9 cellular contexts compared by ENCODE assay signal in the genomic region with DNA sequence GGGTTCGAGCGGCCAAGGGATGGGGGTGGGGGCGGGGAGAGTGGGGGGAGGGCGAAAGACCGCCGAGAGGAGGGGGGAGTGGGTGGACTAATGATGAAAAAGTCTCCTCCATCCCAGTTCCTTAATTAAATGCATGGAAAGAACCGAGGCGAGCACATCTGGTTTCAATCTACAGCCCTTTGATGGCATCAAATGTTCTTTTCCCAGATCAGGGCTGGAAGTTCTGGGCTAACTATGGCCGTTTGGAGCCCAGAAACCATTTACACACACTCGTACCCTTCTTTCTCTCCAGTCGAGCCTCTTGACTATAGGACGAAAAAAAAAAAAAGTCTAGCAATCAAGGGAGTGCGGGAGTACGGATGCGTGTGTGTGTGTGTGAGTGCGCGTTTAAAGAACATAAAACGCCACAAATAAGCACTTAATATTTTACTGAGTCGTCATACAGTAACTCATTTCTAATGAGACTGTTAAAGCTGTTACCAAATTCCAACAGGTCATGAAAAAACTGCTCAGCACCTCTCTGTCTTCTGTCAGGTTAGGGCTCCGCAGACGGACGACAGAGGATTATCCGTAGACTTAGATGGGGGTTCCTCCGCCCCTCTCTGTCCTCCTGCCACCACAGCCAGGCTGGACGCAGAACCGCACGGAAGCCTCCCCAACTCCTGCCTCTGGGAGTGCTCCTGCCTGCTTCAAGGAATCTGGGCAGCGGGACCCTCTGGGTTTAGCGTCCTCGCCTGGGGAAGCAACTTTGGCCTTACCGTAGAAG. TPM values are rescaled to one million over a fixed set of nuclear protein-coding genes. Genes with fewer than 3 reads are reported as not detected.
DNase-seq lines count a peak whose midpoint lies in the region; ATAC-seq and TF ChIP-seq lines count a peak whose summit lies in the region.
"Had no signal": no experiment of that assay in that cellular context is flagged by ENCODE, and none has a peak within 500 bp of the region (broad histone marks: within the 10 kb centered on the region; RNA-seq: fewer than 3 reads in every experiment).

No MANE protein-coding gene starts in this region.

- H3K4me1 ChIP-seq in ovary (ENCODE audit: insufficient read depth): peaks cover 2% of the 10 kb centered on the region

- no peak for TF ChIP-seq EP300 in ovary (IDR thresholded peaks at IDR 0.05)

- ATAC-seq in activated CD4-positive, CD25-positive, alpha-beta regulatory T cell treated with anti-CD3 and anti-CD28 coated beads, Interleukin-2, amount 50 U/mL, for 24 hours: no peak

- peak overlapping the region in 1 of 2 donors; percentile 85 for H3K27ac ChIP-seq in ovary

- DNase-seq in Ammon's horn (ENCODE audit: low spot score) (peak; percentile 47), NCI-H82 treated with DMSO at 0.1 percent for 48 hours (lab: John Stamatoyannopoulos, UW; ENCODE audit: unreplicated experiment) (peak; percentile 52), fibroblast of villous mesenchyme (ENCODE audit: low read depth) (peak; percentile 59), ovary (peak; percentile 62 to 69 (median 67)), putamen (ENCODE audit: low spot score) (no peak), NCI-H2107 (lab: John Stamatoyannopoulos, UW) (no peak)
- DNase-seq in activated CD8-positive, alpha-beta memory T cell treated with anti-CD3 and anti-CD28 coated beads, Interleukin-2, amount 50 U/mL, for 4 hours: no peak
- DNase-seq: GDM1 had no signal

- H3K4me3 ChIP-seq in fibroblast of villous mesenchyme (ENCODE audit: low read depth, low read length) (peak overlapping the region; percentile 81), ovary (peak overlapping the region; percentile 78)

- H3K9me3 ChIP-seq in ovary: no peaks in the 10 kb centered on the region

- no peaks in the 10 kb centered on the region for H3K36me3 ChIP-seq in ovary

- TF ChIP-seq POLR2A in ovary (IDR thresholded peaks at IDR 0.05): no peak

- intact Hi-C loops in ovary (cut with DNase I): loop anchor here in 3 of 4 donors (5.0 to 10.0 kb wide), 5 partner anchors 77 to 447 kb away; a partner anchor contains a TSS

- 0 to 1% (median 1%) methylated on average over 30 to 31 of the region's 31 CpGs for WGBS in ovary, 3 donors

- TF ChIP-seq CTCF in fibroblast of villous mesenchyme (IDR thresholded peaks at IDR 0.05; ENCODE audit: insufficient read depth, low read depth, low read length): peak; percentile 19
- TF ChIP-seq CTCF in ovary (IDR thresholded peaks at IDR 0.05): peak in 1 of 3 donors; percentile 36

- H3K27me3 ChIP-seq in ovary: no peaks in the 10 kb centered on the region

RNA-seq across cellular contexts. Expression of a gene that starts 2.1 kb away (rescaled TPM):
- total RNA-seq in fibroblast of villous mesenchyme (174 and 203 TPM in 2 replicates), ovary (10 to 100 TPM; 36.6 to 64.9 (median 60.8) TPM)
- 10 to 100 TPM; 31.2 to 80.3 TPM for polyA plus RNA-seq in ovary

Comparison
In these comparisons a context has a peak if more than half of its experiments do, and no peak if none do; other contexts are left out.
1. DNase-seq: peak in Ammon's horn (single experiment), NCI-H82 treated with DMSO at 0.1 percent for 48 hours (single experiment), fibroblast of villous mesenchyme (single experiment) and ovary (5 of 5); none in activated CD8-positive, alpha-beta memory T cell treated with anti-CD3 and anti-CD28 coated beads, Interleukin-2, amount 50 U/mL, for 4 hours (single experiment), putamen (single experiment) and NCI-H2107 (single experiment).